Comparison of ENCODE assay signal across 10 cellular contexts in the genomic region with DNA sequence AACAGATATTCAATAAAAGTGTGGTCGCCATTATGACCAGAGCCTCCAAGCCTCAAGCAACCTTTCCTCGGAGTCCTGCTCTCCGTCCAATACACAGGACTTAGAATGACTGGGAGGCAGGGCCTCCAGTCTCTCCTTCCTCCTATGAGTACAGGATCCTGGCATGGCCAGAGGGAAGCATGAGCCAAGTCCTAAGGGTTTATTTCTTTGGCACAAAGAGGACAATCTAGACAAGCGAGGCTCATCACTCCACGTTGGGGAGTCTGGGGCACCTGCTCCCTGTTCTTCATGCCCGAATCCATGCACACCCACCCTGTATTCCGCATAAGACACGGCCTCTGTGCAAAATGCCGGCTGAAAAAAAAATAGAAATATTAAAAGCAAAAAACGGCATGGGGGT. TPM values are rescaled to one million over a fixed set of nuclear protein-coding genes. Genes with fewer than 3 reads are reported as not detected.
A peak's percentile ranks its signal among the peaks of the same experiment; 100 is the strongest.
DNase-seq lines count a peak whose midpoint lies in the region; ATAC-seq and TF ChIP-seq lines count a peak whose summit lies in the region.
"Had no signal": no experiment of that assay in that cellular context is flagged by ENCODE, and none has a peak within 500 bp of the region (broad histone marks: within the 10 kb centered on the region; RNA-seq: fewer than 3 reads in every experiment).

No MANE protein-coding gene starts in this region.

- H2BK120ac ChIP-seq in neuronal stem cell (ENCODE audit: low read depth, low read length): no peak overlapping the region

- no peak overlapping the region for H4K91ac ChIP-seq in neuronal stem cell (ENCODE audit: low read depth, low read length, poor library complexity)

- no peaks in the 10 kb centered on the region for H3K9me3 Mint-ChIP-seq in activated T-helper 2 cell treated with anti-CD3 and anti-CD28 coated beads, Interferon-gamma antibody, Interleukin-2, Interleukin-4, amounts not matched to agents 10 μg/mL and 5 μg/mL and 100 μg/mL, durations not matched to agents 14 hours and 24 hours and 36 hours
- no peaks in the 10 kb centered on the region for H3K9me3 Mint-ChIP-seq in naive thymus-derived CD4-positive, alpha-beta T cell
- H3K9me3 Mint-ChIP-seq: activated T-cell treated with anti-CD3 and anti-CD28 coated beads, Interleukin-2, amount 50 U/mL, for 72 hours had no signal

- H3K36me3 ChIP-seq in naive thymus-derived CD4-positive, alpha-beta T cell (ENCODE audit: control insufficient read depth in 2 of 3, insufficient read depth in 3 of 3, low read length in 3 of 3): peaks cover 0 to 43% (median 0%) of the 10 kb centered on the region in 3 experiments
- peaks cover 18 to 42% of the 10 kb centered on the region in 2 donors for H3K36me3 ChIP-seq in neuronal stem cell (replicated peaks in 1 of 2; ENCODE audit: control insufficient read depth in 2 of 2, insufficient read depth in 2 of 2, low read length in 2 of 2)
- peaks cover 13% of the 10 kb centered on the region for H3K36me3 ChIP-seq in upper lobe of right lung

- intact Hi-C loops in activated T-helper 2 cell treated with anti-CD3 and anti-CD28 coated beads, Interferon-gamma antibody, Interleukin-2, Interleukin-4, amounts not matched to agents 10 μg/mL and 5 μg/mL and 100 μg/mL, durations not matched to agents 14 hours and 24 hours and 36 hours (cut with micrococcal nuclease): no loop called here
- intact Hi-C loops in naive thymus-derived CD4-positive, alpha-beta T cell (cut with micrococcal nuclease): loop anchor here (5.0 kb wide), 1 partner anchor 213 kb away; the partner anchor contains the start of gene BRPF1 (in 2 of the 2)
- intact Hi-C loops in upper lobe of right lung (cut with DNase I): no loop called here

- ATAC-seq in naive thymus-derived CD4-positive, alpha-beta T cell: no peak
- no peak for ATAC-seq in upper lobe of right lung
- no peak for ATAC-seq in SK-N-SH treated with all-trans-retinoic acid at 6 μM for 48 hours

- no peak overlapping the region for H3K4me3 ChIP-seq in naive thymus-derived CD4-positive, alpha-beta T cell (ENCODE audit: low read length)
- H3K4me3 ChIP-seq in neuronal stem cell (ENCODE audit: low read length in 2 of 2): no peak overlapping the region
- H3K4me3 ChIP-seq in upper lobe of right lung: no peak overlapping the region

- H3K9me3 ChIP-seq in naive thymus-derived CD4-positive, alpha-beta T cell (ENCODE audit: control insufficient read depth in 2 of 3, low read length in 3 of 3): no peaks in the 10 kb centered on the region
- H3K9me3 ChIP-seq in neuronal stem cell (replicated peaks in 1 of 2; ENCODE audit: control insufficient read depth in 2 of 2, insufficient read depth in 1 of 2, low read depth in 1 of 2, low read length in 2 of 2): peaks cover 0 to 6% of the 10 kb centered on the region in 2 donors
- H3K9me3 ChIP-seq in upper lobe of right lung: no peaks in the 10 kb centered on the region

- H3K9ac ChIP-seq in neuronal stem cell (ENCODE audit: low read depth, low read length, poor library complexity): no peak overlapping the region

- peaks cover 25% of the 10 kb centered on the region for H3K36me3 Mint-ChIP-seq in activated T-helper 2 cell treated with anti-CD3 and anti-CD28 coated beads, Interferon-gamma antibody, Interleukin-2, Interleukin-4, amounts not matched to agents 10 μg/mL and 5 μg/mL and 100 μg/mL, durations not matched to agents 14 hours and 24 hours and 36 hours (ENCODE audit: low read depth)
- H3K36me3 Mint-ChIP-seq in naive thymus-derived CD4-positive, alpha-beta T cell: peaks cover 0 to 6% (median 0%) of the 10 kb centered on the region in 5 donors

- POLR2A ChIA-PET in naive thymus-derived CD4-positive, alpha-beta T cell (lab: Charles Lee): interaction anchor here (0.7 to 2.3 kb wide), 5 partner anchors 10 to 297 kb away, joined by 3 to 64 read pairs (median 8); partner anchors contain the start of genes CRELD1, EMC3 and JAGN1

- TF ChIP-seq CTCF in C4-2B (conservative IDR thresholded peaks at IDR 0.05): no peak
- TF ChIP-seq CTCF in GM20000 (IDR thresholded peaks at IDR 0.05; ENCODE audit: extremely low read depth, missing control alignments): no peak
- TF ChIP-seq CTCF in upper lobe of right lung (IDR thresholded peaks at IDR 0.05): no peak

- H3K27ac ChIP-seq in C4-2B (peak overlapping the region; percentile 60; the same call in 1 of the 2 replicates), neuronal stem cell (replicated peaks; ENCODE audit: low read length) (no peak overlapping the region), upper lobe of right lung (no peak overlapping the region)
- no peak overlapping the region for H3K27ac ChIP-seq in naive thymus-derived CD4-positive, alpha-beta T cell (ENCODE audit: low read depth, low read length)

- no peak overlapping the region for H2BK15ac ChIP-seq in neuronal stem cell (ENCODE audit: low read length)

- H3K27me3 ChIP-seq in naive thymus-derived CD4-positive, alpha-beta T cell (ENCODE audit: control insufficient read depth in 2 of 2, insufficient read depth in 2 of 2, low read length in 2 of 2): no peaks in the 10 kb centered on the region
- peaks cover 0 to 4% (median 0%) of the 10 kb centered on the region in 3 experiments for H3K27me3 ChIP-seq in neuronal stem cell (ENCODE audit: control insufficient read depth in 3 of 3, insufficient read depth in 3 of 3, low read depth in 1 of 3, low read length in 3 of 3)
- no peaks in the 10 kb centered on the region for H3K27me3 ChIP-seq in upper lobe of right lung

- no peak overlapping the region for H3K14ac ChIP-seq in neuronal stem cell (ENCODE audit: low read length)

- H2AK5ac ChIP-seq in neuronal stem cell (ENCODE audit: low read depth, low read length): no peak overlapping the region

- no peak overlapping the region for H3K4ac ChIP-seq in neuronal stem cell (ENCODE audit: low read length)

- WGBS in neuronal stem cell (ENCODE audit: extremely low coverage in 2 of 2, insufficient read length in 2 of 2, insufficient replicate concordance in 1 of 2), 2 donors: no CpG with 5 or more reads among the region's 10 CpGs

- H3K27me3 Mint-ChIP-seq in activated T-helper 2 cell treated with anti-CD3 and anti-CD28 coated beads, Interferon-gamma antibody, Interleukin-2, Interleukin-4, amounts not matched to agents 10 μg/mL and 5 μg/mL and 100 μg/mL, durations not matched to agents 14 hours and 24 hours and 36 hours (ENCODE audit: low read depth): no peaks in the 10 kb centered on the region
- no peaks in the 10 kb centered on the region for H3K27me3 Mint-ChIP-seq in naive thymus-derived CD4-positive, alpha-beta T cell

- CTCF ChIA-PET in naive thymus-derived CD4-positive, alpha-beta T cell (lab: Charles Lee): interaction anchor here (4.1 kb wide), 1 partner anchor 12 kb away, joined by 35 read pairs; the partner anchor contains the start of gene CRELD1

- no peak overlapping the region for H3K18ac ChIP-seq in neuronal stem cell (ENCODE audit: low read length)

- peak overlapping the region; percentile 48 for H3K4me3 Mint-ChIP-seq in activated T-helper 2 cell treated with anti-CD3 and anti-CD28 coated beads, Interferon-gamma antibody, Interleukin-2, Interleukin-4, amounts not matched to agents 10 μg/mL and 5 μg/mL and 100 μg/mL, durations not matched to agents 14 hours and 24 hours and 36 hours (ENCODE audit: low read depth)
- peak overlapping the region in 9 of 10 donors; percentile 18 to 64 (median 38) for H3K4me3 Mint-ChIP-seq in naive thymus-derived CD4-positive, alpha-beta T cell

- no peaks in the 10 kb centered on the region for H3K4me1 ChIP-seq in naive thymus-derived CD4-positive, alpha-beta T cell (ENCODE audit: control insufficient read depth in 2 of 2, insufficient read depth in 2 of 2, low read length in 2 of 2)
- H3K4me1 ChIP-seq in neuronal stem cell (ENCODE audit: control insufficient read depth in 2 of 2, insufficient read depth in 1 of 2, low read depth in 1 of 2, low read length in 2 of 2): peaks cover 0 to 9% of the 10 kb centered on the region in 2 donors
- peaks cover 5% of the 10 kb centered on the region for H3K4me1 ChIP-seq in upper lobe of right lung

- no peak overlapping the region for H3K27ac Mint-ChIP-seq in activated T-helper 2 cell treated with anti-CD3 and anti-CD28 coated beads, Interferon-gamma antibody, Interleukin-2, Interleukin-4, amounts not matched to agents 10 μg/mL and 5 μg/mL and 100 μg/mL, durations not matched to agents 14 hours and 24 hours and 36 hours
- peak overlapping the region in 7 of 9 donors; percentile 38 to 71 (median 58) for H3K27ac Mint-ChIP-seq in naive thymus-derived CD4-positive, alpha-beta T cell

- H3K23ac ChIP-seq in neuronal stem cell (ENCODE audit: low read depth, low read length, poor library complexity): no peak overlapping the region

- H3K4me2 ChIP-seq in neuronal stem cell (ENCODE audit: insufficient read depth, low read length, poor library complexity, severe bottlenecking): no peak overlapping the region

- H3K79me1 ChIP-seq in neuronal stem cell (ENCODE audit: low read depth, low read length): peaks cover 5% of the 10 kb centered on the region

- peak; percentile 28 for DNase-seq in GM20000 (ENCODE audit: low spot score)
- no peak for DNase-seq in activated T-helper 2 cell treated with anti-CD3 and anti-CD28 coated beads, Interferon-gamma antibody, Interleukin-2, Interleukin-4, amounts not matched to agents 10 μg/mL and 5 μg/mL and 100 μg/mL, durations not matched to agents 14 hours and 24 hours and 36 hours (ENCODE audit: low spot score)
- no peak for DNase-seq in naive thymus-derived CD4-positive, alpha-beta T cell
- DNase-seq in neuronal stem cell (ENCODE audit: low spot score): no peak
- no peak for DNase-seq in upper lobe of right lung
- DNase-seq: activated T-cell treated with anti-CD3 and anti-CD28 coated beads, Interleukin-2, amount 50 U/mL, for 72 hours; NCI-H1048; NCI-H510A treated with DMSO at 0.1 percent for 48 hours had no signal

- no peak overlapping the region for H2BK12ac ChIP-seq in neuronal stem cell (ENCODE audit: low read length)

- no peak overlapping the region for H2AFZ ChIP-seq in neuronal stem cell (ENCODE audit: low read length)

- no peak overlapping the region for H4K8ac ChIP-seq in neuronal stem cell (ENCODE audit: low read depth, low read length)

- peaks cover 5% of the 10 kb centered on the region for H3K4me1 Mint-ChIP-seq in activated T-helper 2 cell treated with anti-CD3 and anti-CD28 coated beads, Interferon-gamma antibody, Interleukin-2, Interleukin-4, amounts not matched to agents 10 μg/mL and 5 μg/mL and 100 μg/mL, durations not matched to agents 14 hours and 24 hours and 36 hours (ENCODE audit: low read depth)
- peaks cover 0 to 8% (median 3%) of the 10 kb centered on the region in 7 donors for H3K4me1 Mint-ChIP-seq in naive thymus-derived CD4-positive, alpha-beta T cell

- no peak overlapping the region for H2BK5ac ChIP-seq in neuronal stem cell (ENCODE audit: low read length)

RNA-seq across cellular contexts. Expression of gene PRRT3, which starts 6.8 kb away (rescaled TPM):
- total RNA-seq in activated T-helper 2 cell treated with anti-CD3 and anti-CD28 coated beads, Interferon-gamma antibody, Interleukin-2, Interleukin-4, amounts not matched to agents 10 μg/mL and 5 μg/mL and 100 μg/mL, durations not matched to agents 14 hours and 24 hours and 36 hours: 10.7 and 11.3 TPM in 2 replicates
- 10 to 100 TPM in 2 of 5 experiments, 1 to 10 TPM in 3; 5.1 to 10.8 (median 8.8) TPM for total RNA-seq in naive thymus-derived CD4-positive, alpha-beta T cell
- 1 to 10 TPM; 5.4 to 6.4 TPM for polyA plus RNA-seq in naive thymus-derived CD4-positive, alpha-beta T cell
- polyA plus RNA-seq in neuronal stem cell (2013, experiment 1 of 2): 5.2 TPM
- 5.6 TPM for polyA plus RNA-seq in neuronal stem cell (2013, experiment 2 of 2)
- 1.4 TPM for total RNA-seq in upper lobe of right lung

RNA-seq across cellular contexts. Expression of gene CRELD1, which starts 11.7 kb away (rescaled TPM):
- 22.9 and 24.0 TPM in 2 replicates for total RNA-seq in activated T-helper 2 cell treated with anti-CD3 and anti-CD28 coated beads, Interferon-gamma antibody, Interleukin-2, Interleukin-4, amounts not matched to agents 10 μg/mL and 5 μg/mL and 100 μg/mL, durations not matched to agents 14 hours and 24 hours and 36 hours
- 10 to 100 TPM; 21.0 to 64.9 (median 29.6) TPM for total RNA-seq in naive thymus-derived CD4-positive, alpha-beta T cell
- polyA plus RNA-seq in naive thymus-derived CD4-positive, alpha-beta T cell: 10 to 100 TPM; 30.1 to 31.0 TPM
- polyA plus RNA-seq in neuronal stem cell (2013, experiment 1 of 2): 10.5 TPM
- polyA plus RNA-seq in neuronal stem cell (2013, experiment 2 of 2): 10.9 TPM
- 51.4 TPM for total RNA-seq in upper lobe of right lung

RNA-seq across cellular contexts. Expression of gene IL17RC, which starts 28.5 kb away (rescaled TPM):
- 0.27 and 0.48 TPM in 2 replicates for total RNA-seq in activated T-helper 2 cell treated with anti-CD3 and anti-CD28 coated beads, Interferon-gamma antibody, Interleukin-2, Interleukin-4, amounts not matched to agents 10 μg/mL and 5 μg/mL and 100 μg/mL, durations not matched to agents 14 hours and 24 hours and 36 hours
- 1 to 10 TPM in 3 of 5 experiments, under 1 TPM in 2; 0.70 to 3.2 (median 1.4) TPM for total RNA-seq in naive thymus-derived CD4-positive, alpha-beta T cell
- polyA plus RNA-seq in naive thymus-derived CD4-positive, alpha-beta T cell: 10 to 100 TPM in 1 of 2 donors, 1 to 10 TPM in 1; 8.3 to 11.9 TPM
- polyA plus RNA-seq in neuronal stem cell (2013, experiment 1 of 2): 5.4 TPM
- 6.0 TPM for polyA plus RNA-seq in neuronal stem cell (2013, experiment 2 of 2)
- total RNA-seq in upper lobe of right lung: 26.9 TPM

RNA-seq across cellular contexts. Expression of gene EMC3, which starts 41.3 kb away (rescaled TPM):
- total RNA-seq in activated T-helper 2 cell treated with anti-CD3 and anti-CD28 coated beads, Interferon-gamma antibody, Interleukin-2, Interleukin-4, amounts not matched to agents 10 μg/mL and 5 μg/mL and 100 μg/mL, durations not matched to agents 14 hours and 24 hours and 36 hours: 35.9 and 43.5 TPM in 2 replicates
- 10 to 100 TPM; 33.2 to 55.6 (median 38.9) TPM for total RNA-seq in naive thymus-derived CD4-positive, alpha-beta T cell
- polyA plus RNA-seq in naive thymus-derived CD4-positive, alpha-beta T cell: 10 to 100 TPM; 38.3 to 55.0 TPM
- polyA plus RNA-seq in neuronal stem cell (2013, experiment 1 of 2): 24.9 TPM
- 24.7 TPM for polyA plus RNA-seq in neuronal stem cell (2013, experiment 2 of 2)
- total RNA-seq in upper lobe of right lung: 79.4 TPM

RNA-seq across cellular contexts. Expression of gene IL17RE, which starts 42.7 kb away (rescaled TPM):
- total RNA-seq in activated T-helper 2 cell treated with anti-CD3 and anti-CD28 coated beads, Interferon-gamma antibody, Interleukin-2, Interleukin-4, amounts not matched to agents 10 μg/mL and 5 μg/mL and 100 μg/mL, durations not matched to agents 14 hours and 24 hours and 36 hours: 0.78 and 1.0 TPM in 2 replicates
- total RNA-seq in naive thymus-derived CD4-positive, alpha-beta T cell: 1 to 10 TPM in 2 of 5 experiments, under 1 TPM in 3; 0.19 to 2.2 (median 0.38) TPM
- polyA plus RNA-seq in naive thymus-derived CD4-positive, alpha-beta T cell: not detected
- 0.77 TPM for polyA plus RNA-seq in neuronal stem cell (2013, experiment 1 of 2)
- polyA plus RNA-seq in neuronal stem cell (2013, experiment 2 of 2): 0.57 TPM
- total RNA-seq in upper lobe of right lung: 22.6 TPM

Comparison
In these comparisons a context has a peak if more than half of its experiments do, and no peak if none do; other contexts are left out.
1. intact Hi-C loops: an anchor here in naive thymus-derived CD4-positive, alpha-beta T cell (5.0 kb wide); none called in activated T-helper 2 cell treated with anti-CD3 and anti-CD28 coated beads, Interferon-gamma antibody, Interleukin-2, Interleukin-4, amounts not matched to agents 10 μg/mL and 5 μg/mL and 100 μg/mL, durations not matched to agents 14 hours and 24 hours and 36 hours and upper lobe of right lung.